15 cellular contexts compared by ENCODE assay signal in genomic region chr17:27396045-27396444, GRCh38.
DNase-seq lines count a peak whose midpoint lies in the region; ATAC-seq and TF ChIP-seq lines count a peak whose summit lies in the region.
"Had no signal": no experiment of that assay in that cellular context is flagged by ENCODE, and none has a peak within 500 bp of the region (broad histone marks: within the 10 kb centered on the region; RNA-seq: fewer than 3 reads in every experiment).

No MANE protein-coding gene starts in this region.

- DNase-seq in cardiac septum (ENCODE audit: low spot score): peak; percentile 71
- no peak for DNase-seq in heart right ventricle
- no peak for DNase-seq in left ventricle myocardium inferior
- no peak for DNase-seq in trophoblast cell
- no peak for DNase-seq in NOMO-1 treated with DMSO at 0.1 percent for 48 hours (lab: John Stamatoyannopoulos, UW; ENCODE audit: unreplicated experiment)
- no peak for DNase-seq in activated naive CD8-positive, alpha-beta T cell treated with anti-CD3 and anti-CD28 coated beads for 36 hours
- no peak for DNase-seq in SKM-1 treated with dmso at 0.1 percent for 144 hours (lab: John Stamatoyannopoulos, UW; ENCODE audit: unreplicated experiment)
- DNase-seq: Caco-2, DMS79, GDM1, GM23248 had no signal

- H3K36me3 ChIP-seq in heart right ventricle: no peaks in the 10 kb centered on the region
- H3K36me3 ChIP-seq in left ventricle myocardium inferior: no peaks in the 10 kb centered on the region
- no peaks in the 10 kb centered on the region for H3K36me3 ChIP-seq in trophoblast cell (ENCODE audit: control insufficient read depth in 1 of 2, insufficient read depth in 2 of 2, low read length in 2 of 2)
- H3K36me3 ChIP-seq: BLaER1 treated with 17β-estradiol and CSF1 and Interleukin-3, amounts not matched to agents 10 nM and 100 nM; HAP-1 had no signal

- no peaks in the 10 kb centered on the region for H3K9me3 Mint-ChIP-seq in activated naive CD8-positive, alpha-beta T cell treated with anti-CD3 and anti-CD28 coated beads for 36 hours

- peak overlapping the region; percentile 22 for H4K91ac ChIP-seq in trophoblast cell (ENCODE audit: low read depth, low read length)

- H3K23ac ChIP-seq in trophoblast cell (ENCODE audit: low read length): no peak overlapping the region

- no peak overlapping the region for H3K4me2 ChIP-seq in trophoblast cell (ENCODE audit: low read length)

- peak overlapping the region; percentile 28 for H3K14ac ChIP-seq in trophoblast cell (ENCODE audit: low read length)

- no peaks in the 10 kb centered on the region for H3K36me3 Mint-ChIP-seq in activated naive CD8-positive, alpha-beta T cell treated with anti-CD3 and anti-CD28 coated beads for 36 hours

- H4K12ac ChIP-seq in trophoblast cell (ENCODE audit: low read depth, low read length): no peak overlapping the region

- H3K4me3 ChIP-seq in heart right ventricle (no peak overlapping the region), left ventricle myocardium inferior (no peak overlapping the region), trophoblast cell (ENCODE audit: low read depth, low read length) (no peak overlapping the region)
- H3K4me3 ChIP-seq: BLaER1 treated with 17β-estradiol and CSF1 and Interleukin-3, amounts not matched to agents 10 nM and 100 nM; GM23248; HAP-1 had no signal

- H2AFZ ChIP-seq in trophoblast cell (ENCODE audit: insufficient read depth, low read length, poor library complexity): no peak overlapping the region
- H2AFZ ChIP-seq: GM23248 had no signal

- no peak overlapping the region for H4K8ac ChIP-seq in trophoblast cell (ENCODE audit: low read depth, low read length)

- peak overlapping the region; percentile 25 for H2BK120ac ChIP-seq in trophoblast cell (ENCODE audit: insufficient read depth, low read length, poor library complexity)

- H3K18ac ChIP-seq in trophoblast cell (ENCODE audit: low read length): no peak overlapping the region

- TF ChIP-seq CTCF in heart right ventricle (IDR thresholded peaks at IDR 0.05) (no peak), left ventricle myocardium inferior (IDR thresholded peaks at IDR 0.05; ENCODE audit: borderline replicate concordance) (no peak)

- 54 to 77% methylated on average over 1 of the region's 1 CpG for WGBS in heart right ventricle, 2 donors
- no CpG with 5 or more reads among the region's 1 CpG for whole genome bisulfite sequencing in trophoblast cell (ENCODE audit: extremely low coverage, insufficient coverage, insufficient read length)

- no peak overlapping the region for H3K4me3 Mint-ChIP-seq in activated naive CD8-positive, alpha-beta T cell treated with anti-CD3 and anti-CD28 coated beads for 36 hours
- H3K4me3 Mint-ChIP-seq: B cell had no signal

- peaks cover 24% of the 10 kb centered on the region for H3K27me3 Mint-ChIP-seq in activated naive CD8-positive, alpha-beta T cell treated with anti-CD3 and anti-CD28 coated beads for 36 hours

- no peaks in the 10 kb centered on the region for H3K79me2 ChIP-seq in trophoblast cell (ENCODE audit: control insufficient read depth, insufficient read depth, low read length, poor library complexity)

- H2BK5ac ChIP-seq in trophoblast cell (ENCODE audit: low read depth, low read length, poor library complexity): peak overlapping the region; percentile 36

- peaks cover 0 to 24% (median 0%) of the 10 kb centered on the region in 9 donors for H3K4me1 ChIP-seq in heart right ventricle
- H3K4me1 ChIP-seq in left ventricle myocardium inferior: peaks cover 15% of the 10 kb centered on the region
- peaks cover 6% of the 10 kb centered on the region in 2 experiments for H3K4me1 ChIP-seq in trophoblast cell (ENCODE audit: control insufficient read depth in 1 of 2, insufficient read depth in 2 of 2, low read length in 2 of 2)
- H3K4me1 ChIP-seq: Caco-2, HAP-1 had no signal

- H3K27me3 ChIP-seq in heart right ventricle (no peaks in the 10 kb centered on the region), left ventricle myocardium inferior (ENCODE audit: low read depth) (no peaks in the 10 kb centered on the region), trophoblast cell (ENCODE audit: insufficient read depth, low read length) (no peaks in the 10 kb centered on the region)
- H3K27me3 ChIP-seq: BLaER1 treated with 17β-estradiol and CSF1 and Interleukin-3, amounts not matched to agents 10 nM and 100 nM had no signal

- no peak overlapping the region for H3K4ac ChIP-seq in trophoblast cell (ENCODE audit: low read depth, low read length)

- no peaks in the 10 kb centered on the region for H3K79me1 ChIP-seq in trophoblast cell (ENCODE audit: low read length)

- no peak overlapping the region for H3K9ac ChIP-seq in trophoblast cell (ENCODE audit: low read length)
- H3K9ac ChIP-seq: BLaER1 treated with 17β-estradiol and CSF1 and Interleukin-3, amounts not matched to agents 10 nM and 100 nM; GM23248 had no signal

- no peak overlapping the region for H2AK5ac ChIP-seq in trophoblast cell (ENCODE audit: low read length)

- intact Hi-C loops in cardiac septum (cut with DNase I) (no loop called here), heart right ventricle (cut with DNase I) (loop anchor here in 3 of 10 donors (5.0 to 10.0 kb wide), 3 partner anchors 39 to 171 kb away; no protein-coding TSS in a partner anchor), left ventricle myocardium inferior (cut with micrococcal nuclease) (no loop called here)

- H2BK12ac ChIP-seq in trophoblast cell (ENCODE audit: low read length): peak overlapping the region; percentile 69

- no peaks in the 10 kb centered on the region for H3K4me1 Mint-ChIP-seq in activated naive CD8-positive, alpha-beta T cell treated with anti-CD3 and anti-CD28 coated beads for 36 hours
- H3K4me1 Mint-ChIP-seq: B cell had no signal

- H3K9me3 ChIP-seq in heart right ventricle: peaks cover 0 to 6% (median 0%) of the 10 kb centered on the region in 11 donors
- no peaks in the 10 kb centered on the region for H3K9me3 ChIP-seq in left ventricle myocardium inferior (replicated peaks)
- H3K9me3 ChIP-seq in trophoblast cell (ENCODE audit: insufficient read depth, low read depth, low read length): no peaks in the 10 kb centered on the region
- H3K9me3 ChIP-seq: Caco-2, HAP-1 had no signal

- no peak for ATAC-seq in heart right ventricle
- ATAC-seq: HepG2 had no signal

- H3K27ac ChIP-seq in heart right ventricle (no peak overlapping the region), left ventricle myocardium inferior (replicated peaks) (peak overlapping the region; percentile 19), trophoblast cell (ENCODE audit: low read depth, low read length) (no peak overlapping the region)
- H3K27ac ChIP-seq: BLaER1 treated with 17β-estradiol and CSF1 and Interleukin-3, amounts not matched to agents 10 nM and 100 nM; GM23248 had no signal

- H3K27ac Mint-ChIP-seq in activated naive CD8-positive, alpha-beta T cell treated with anti-CD3 and anti-CD28 coated beads for 36 hours: no peak overlapping the region
- H3K27ac Mint-ChIP-seq: B cell had no signal
